27 cellular contexts compared by ENCODE assay signal in genomic region chr9:34001951-34002350, GRCh38.
"Had no signal": no experiment of that assay in that cellular context is flagged by ENCODE, and none has a peak within 500 bp of the region (broad histone marks: within the 10 kb centered on the region; RNA-seq: fewer than 3 reads in every experiment).

No MANE protein-coding gene starts in this region.

- H3K27ac Mint-ChIP-seq: naive B cell; progenitor cell of endocrine pancreas; stimulated activated effector memory CD8-positive, alpha-beta T cell treated with anti-CD3 and anti-CD28 coated beads, Interleukin-12 subunit alpha, Interleukin-12 subunit beta, amount 100 ng/mL, for 72 hours; stimulated activated naive CD8-positive, alpha-beta T cell treated with anti-CD3 and anti-CD28 coated beads, Interleukin-15, Interleukin-2, amounts not matched to agents 100 ng/mL and 50 ng/mL, for 24 hours had no signal

- H3K27me3 Mint-ChIP-seq: naive B cell; progenitor cell of endocrine pancreas; stimulated activated naive CD8-positive, alpha-beta T cell treated with anti-CD3 and anti-CD28 coated beads, Interleukin-15, Interleukin-2, amounts not matched to agents 100 ng/mL and 50 ng/mL, for 24 hours had no signal

- H3K27me3 ChIP-seq: left lung, ovary, sigmoid colon, spleen, suprapubic skin, tibial nerve, upper lobe of left lung, vagina had no signal

- H3K9me3 Mint-ChIP-seq: immature natural killer cell; naive B cell; natural killer cell; stimulated activated effector memory CD8-positive, alpha-beta T cell treated with anti-CD3 and anti-CD28 coated beads, Interleukin-12 subunit alpha, Interleukin-12 subunit beta, amount 100 ng/mL, for 72 hours; stimulated activated naive CD8-positive, alpha-beta T cell treated with anti-CD3 and anti-CD28 coated beads, Interleukin-15, Interleukin-2, amounts not matched to agents 100 ng/mL and 50 ng/mL, for 24 hours had no signal

- H3K36me3 Mint-ChIP-seq: natural killer cell had no signal

- FAIRE-seq: islet of Langerhans, kidney, small intestine had no signal

- H3K36me3 ChIP-seq: ovary had no signal

- DNase-seq: hypothalamus; immature natural killer cell; kidney; left colon; left lung; lower lobe of right lung; mammary epithelial cell; mesenchymal stem cell; naive B cell; natural killer cell; ovary; retina; right cardiac atrium; sigmoid colon; small intestine; spleen; stimulated activated CD4-positive, alpha-beta T cell treated with anti-CD3 and anti-CD28 coated beads, Interleukin-4, amount 100 ng/mL, for 24 hours; stimulated activated naive CD4-positive, alpha-beta T cell; upper lobe of left lung had no signal

- H3K27ac ChIP-seq: left lung, lower lobe of right lung, ovary, sigmoid colon, spleen, suprapubic skin, thoracic aorta, tibial nerve, upper lobe of left lung, vagina had no signal

- H3K4me1 ChIP-seq: left lung, sigmoid colon, spleen, suprapubic skin, tibial nerve, upper lobe of left lung, vagina had no signal

- H3K4me1 Mint-ChIP-seq: immature natural killer cell; naive B cell; natural killer cell; stimulated activated effector memory CD8-positive, alpha-beta T cell treated with anti-CD3 and anti-CD28 coated beads, Interleukin-12 subunit alpha, Interleukin-12 subunit beta, amount 100 ng/mL, for 72 hours had no signal

- H3K4me3 Mint-ChIP-seq: immature natural killer cell; naive B cell; natural killer cell; stimulated activated effector memory CD8-positive, alpha-beta T cell treated with anti-CD3 and anti-CD28 coated beads, Interleukin-12 subunit alpha, Interleukin-12 subunit beta, amount 100 ng/mL, for 72 hours; stimulated activated naive CD8-positive, alpha-beta T cell treated with anti-CD3 and anti-CD28 coated beads, Interleukin-15, Interleukin-2, amounts not matched to agents 100 ng/mL and 50 ng/mL, for 24 hours had no signal

- H3K9me3 ChIP-seq: left lung, lower lobe of right lung, ovary, sigmoid colon, spleen, suprapubic skin, thoracic aorta, tibial nerve, upper lobe of left lung, vagina had no signal

- H3K4me3 ChIP-seq: left lung, lower lobe of right lung, ovary, sigmoid colon, spleen, suprapubic skin, thoracic aorta, tibial nerve, upper lobe of left lung, vagina had no signal
